In genomic region chr1:220391426-220391825, GRCh38 we compare ENCODE assay signal across 18 cellular contexts.
A peak's percentile ranks its signal among the peaks of the same experiment; 100 is the strongest.
DNase-seq lines count a peak whose midpoint lies in the region; ATAC-seq and TF ChIP-seq lines count a peak whose summit lies in the region.
"Had no signal": no experiment of that assay in that cellular context is flagged by ENCODE, and none has a peak within 500 bp of the region (broad histone marks: within the 10 kb centered on the region; RNA-seq: fewer than 3 reads in every experiment).

No MANE protein-coding gene starts in this region.

- DNase-seq in NCI-H1105 treated with DMSO at 0.1 percent for 48 hours (lab: John Stamatoyannopoulos, UW), result peak; percentile 23
- DNase-seq in NCI-H1105 (lab: John Stamatoyannopoulos, UW), result no peak
- DNase-seq in NCI-H446 treated with DMSO at 0.1 percent for 48 hours (lab: John Stamatoyannopoulos, UW), result peak; percentile 85
- peak; percentile 20 for DNase-seq in cerebellar cortex (ENCODE audit: low spot score)
- DNase-seq in renal cortical epithelial cell (ENCODE audit: low read depth), result peak; percentile 42
- DNase-seq in thyroid gland, result no peak
- DNase-seq in SHP77 (lab: John Stamatoyannopoulos, UW), result no peak
- DNase-seq: C1 segment of cervical spinal cord, Caco-2, GDM1, H7, KG1, MG63, NCI-H1092 treated with DMSO at 0.1 percent for 48 hours, NCI-H1930, NCI-H82 had no signal

- TF ChIP-seq CTCF in thyroid gland (IDR thresholded peaks at IDR 0.05), result no peak

- no peaks in the 10 kb centered on the region for H3K9me3 ChIP-seq in thyroid gland
- H3K9me3 ChIP-seq: Caco-2, SJSA1 had no signal

- no peak overlapping the region for H3K4me3 ChIP-seq in thyroid gland (replicated peaks in 1 of 3)
- H3K4me3 ChIP-seq: MG63, SJSA1 had no signal

- H3K4me1 ChIP-seq in thyroid gland, result peaks cover 0 to 7% of the 10 kb centered on the region in 2 donors
- H3K4me1 ChIP-seq: Caco-2, SJSA1 had no signal

- WGBS in thyroid gland, 2 donors, result 14 to 43% methylated on average over 1 of the region's 1 CpG

- no peaks in the 10 kb centered on the region for H3K36me3 ChIP-seq in thyroid gland
- H3K36me3 ChIP-seq: MG63, SJSA1 had no signal

- ATAC-seq in GM21619 (IDR thresholded peaks at IDR 0.05; ENCODE audit: unreplicated experiment), result no peak

- intact Hi-C loops in thyroid gland (cut with DNase I), result no loop called here

- H3K27ac ChIP-seq in thyroid gland, result no peak overlapping the region
- H3K27ac ChIP-seq: SJSA1 had no signal

- no peak for TF ChIP-seq POLR2A in thyroid gland (IDR thresholded peaks at IDR 0.05)

- no peaks in the 10 kb centered on the region for H3K27me3 ChIP-seq in thyroid gland
- H3K27me3 ChIP-seq: SJSA1 had no signal

Comparison
In these comparisons a context has a peak if more than half of its experiments do, and no peak if none do; other contexts are left out.
1. DNase-seq: peak in NCI-H1105 treated with DMSO at 0.1 percent for 48 hours (single experiment), NCI-H446 treated with DMSO at 0.1 percent for 48 hours (single experiment), cerebellar cortex (single experiment) and renal cortical epithelial cell (single experiment); none in NCI-H1105 (single experiment), thyroid gland (0 of 2) and SHP77 (0 of 2).